Comparison of ENCODE assay signal across 15 cellular contexts in the genomic region with DNA sequence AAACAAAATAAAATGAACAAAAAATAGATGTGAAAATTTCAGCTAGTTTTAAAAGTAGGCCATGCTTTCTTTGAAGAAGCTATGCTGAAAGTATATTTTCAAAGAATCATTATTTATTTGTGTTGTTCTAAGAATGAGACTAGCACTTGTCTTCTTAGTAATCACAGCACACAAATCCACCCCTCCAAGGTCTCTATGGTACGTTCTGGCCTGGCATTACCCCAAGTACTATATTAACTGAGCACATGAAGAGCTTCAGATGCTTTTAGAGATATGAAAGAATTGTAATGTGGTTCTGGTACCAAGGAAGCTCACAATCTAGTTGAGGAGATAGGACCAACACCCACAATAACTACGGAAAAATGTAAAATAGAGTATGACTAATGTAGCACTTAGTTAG.
"Had no signal": no experiment of that assay in that cellular context is flagged by ENCODE, and none has a peak within 500 bp of the region (broad histone marks: within the 10 kb centered on the region; RNA-seq: fewer than 3 reads in every experiment).

No MANE protein-coding gene starts in this region.

- H3K9me3 ChIP-seq: colonic mucosa, left ventricle myocardium inferior had no signal

- H3K36me3 ChIP-seq: cardiac muscle cell, colonic mucosa, left ventricle myocardium inferior had no signal

- H3K27ac ChIP-seq: cardiac muscle cell, colonic mucosa, left ventricle myocardium inferior had no signal

- DNase-seq: activated CD4-positive, alpha-beta T cell treated with anti-CD3 and anti-CD28 coated beads for 48 hours; activated CD8-positive, alpha-beta memory T cell treated with anti-CD3 and anti-CD28 coated beads, Interleukin-2, amount 50 U/mL, for 48 hours; colonic mucosa; hippocampal formation; left ventricle myocardium inferior; mesenchymal stem cell; retina; small intestine; stimulated activated CD4-positive, alpha-beta T cell treated with anti-CD3 and anti-CD28 coated beads, Interleukin-4, amount 100 ng/mL, for 24 hours; stimulated activated CD8-positive, alpha-beta memory T cell treated with anti-CD3 and anti-CD28 coated beads, Interleukin-4, amount 100 ng/mL, for 48 hours; stimulated activated naive CD8-positive, alpha-beta T cell treated with anti-CD3 and anti-CD28 coated beads, Interleukin-15, Interleukin-2, amounts not matched to agents 100 U/mL and 50 U/mL, for 24 hours; T-helper 17 cell had no signal

- H3K4me3 ChIP-seq: cardiac muscle cell, colonic mucosa, left ventricle myocardium inferior had no signal

- H3K36me3 Mint-ChIP-seq: natural killer cell treated with Interleukin-12 subunit alpha and Interleukin-12 subunit beta and Interleukin-15 and Interleukin-18, amount 100 ng/mL, for 72 hours had no signal

- H3K4me1 ChIP-seq: colonic mucosa had no signal

- H3K27me3 Mint-ChIP-seq: natural killer cell treated with Interleukin-12 subunit alpha and Interleukin-12 subunit beta and Interleukin-15 and Interleukin-18, amount 100 ng/mL, for 72 hours; T-helper 17 cell had no signal

- H3K9me3 Mint-ChIP-seq: natural killer cell treated with Interleukin-12 subunit alpha and Interleukin-12 subunit beta and Interleukin-15 and Interleukin-18, amount 100 ng/mL, for 72 hours had no signal

- H3K27me3 ChIP-seq: cardiac muscle cell, colonic mucosa had no signal

- ATAC-seq: esophagus mucosa; natural killer cell treated with Interleukin-12 subunit alpha and Interleukin-12 subunit beta and Interleukin-15 and Interleukin-18, amount 100 ng/mL, for 72 hours; stimulated activated naive CD8-positive, alpha-beta T cell treated with anti-CD3 and anti-CD28 coated beads, Interleukin-15, Interleukin-2, amounts not matched to agents 100 U/mL and 50 U/mL, for 24 hours had no signal
